In the genomic region with DNA sequence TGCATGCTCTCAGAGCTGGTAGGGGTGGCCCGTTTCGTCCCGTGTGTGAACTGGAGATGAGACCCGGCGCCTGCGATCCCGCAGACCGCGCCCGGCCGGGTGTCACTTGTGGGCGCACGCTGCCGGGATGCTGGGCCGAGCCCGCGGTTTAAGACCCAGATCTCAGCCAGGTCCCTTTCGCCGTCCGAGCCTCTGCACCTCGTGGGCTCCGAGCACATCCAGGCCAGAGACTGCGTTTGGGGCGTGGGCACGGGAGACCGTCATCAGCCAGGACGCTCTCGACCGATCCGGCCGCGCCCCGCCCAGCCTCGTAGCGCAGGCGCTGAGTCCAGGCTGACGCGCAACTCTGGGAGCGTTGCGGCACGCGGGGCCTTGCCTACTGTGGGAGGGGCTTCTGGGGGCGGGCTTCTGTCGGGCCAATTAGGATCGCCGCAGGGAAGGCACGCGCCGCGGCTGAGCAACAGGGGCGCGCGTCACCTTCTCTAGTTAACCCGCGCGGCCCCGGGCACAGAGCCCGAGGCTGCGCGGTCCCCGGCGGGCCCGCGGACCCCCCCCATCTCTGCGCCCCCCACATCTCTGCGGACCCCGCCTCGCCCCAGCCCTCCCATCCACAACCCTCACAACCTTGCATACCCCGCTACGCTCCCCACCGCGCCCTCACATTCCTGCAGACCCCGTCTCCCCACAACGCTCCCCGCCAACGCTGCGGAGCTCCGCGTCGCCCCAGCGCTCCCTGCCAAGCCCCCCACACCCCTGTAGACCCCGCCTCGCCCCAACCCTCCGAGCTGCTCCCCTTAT, we compare ENCODE assay signal across 1 cellular context.
TF ChIP-seq lines count a peak whose summit lies in the region.

No MANE protein-coding gene starts in this region.

TF ChIP-seq in SK-N-SH, 30 proteins besides CTCF, POLR2A, EP300 and RAD21 (continued from another document):
- TF ChIP-seq, protein P1, sequence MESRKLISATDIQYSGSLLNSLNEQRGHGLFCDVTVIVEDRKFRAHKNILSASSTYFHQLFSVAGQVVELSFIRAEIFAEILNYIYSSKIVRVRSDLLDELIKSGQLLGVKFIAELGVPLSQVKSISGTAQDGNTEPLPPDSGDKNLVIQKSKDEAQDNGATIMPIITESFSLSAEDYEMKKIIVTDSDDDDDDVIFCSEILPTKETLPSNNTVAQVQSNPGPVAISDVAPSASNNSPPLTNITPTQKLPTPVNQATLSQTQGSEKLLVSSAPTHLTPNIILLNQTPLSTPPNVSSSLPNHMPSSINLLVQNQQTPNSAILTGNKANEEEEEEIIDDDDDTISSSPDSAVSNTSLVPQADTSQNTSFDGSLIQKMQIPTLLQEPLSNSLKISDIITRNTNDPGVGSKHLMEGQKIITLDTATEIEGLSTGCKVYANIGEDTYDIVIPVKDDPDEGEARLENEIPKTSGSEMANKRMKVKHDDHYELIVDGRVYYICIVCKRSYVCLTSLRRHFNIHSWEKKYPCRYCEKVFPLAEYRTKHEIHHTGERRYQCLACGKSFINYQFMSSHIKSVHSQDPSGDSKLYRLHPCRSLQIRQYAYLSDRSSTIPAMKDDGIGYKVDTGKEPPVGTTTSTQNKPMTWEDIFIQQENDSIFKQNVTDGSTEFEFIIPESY (IDR thresholded peaks at IDR 0.05; ENCODE audit: borderline replicate concordance, low read depth): no peak
- TF ChIP-seq JUND (IDR thresholded peaks at IDR 0.05): 0 out of 2 replicates have a peak, but pooled peaks have one; percentile 12
- TF ChIP-seq TCF12 (IDR thresholded peaks at IDR 0.05): peak; percentile 11; the same call in 1 of the 2 replicates
- TF ChIP-seq, protein P2, sequence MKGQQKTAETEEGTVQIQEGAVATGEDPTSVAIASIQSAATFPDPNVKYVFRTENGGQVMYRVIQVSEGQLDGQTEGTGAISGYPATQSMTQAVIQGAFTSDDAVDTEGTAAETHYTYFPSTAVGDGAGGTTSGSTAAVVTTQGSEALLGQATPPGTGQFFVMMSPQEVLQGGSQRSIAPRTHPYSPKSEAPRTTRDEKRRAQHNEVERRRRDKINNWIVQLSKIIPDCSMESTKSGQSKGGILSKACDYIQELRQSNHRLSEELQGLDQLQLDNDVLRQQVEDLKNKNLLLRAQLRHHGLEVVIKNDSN (IDR thresholded peaks at IDR 0.05; ENCODE audit: borderline replicate concordance, low read depth): peak; percentile 43; the same call in 1 of the 2 replicates
- TF ChIP-seq NFIC (IDR thresholded peaks at IDR 0.05; ENCODE audit: borderline replicate concordance): no peak
- TF ChIP-seq POLR2AphosphoS5 (IDR thresholded peaks at IDR 0.05; ENCODE audit: low read depth, low read length): peak; percentile 83
- TF ChIP-seq CHD2 (IDR thresholded peaks at IDR 0.05; ENCODE audit: low read length, partially characterized antibody): peak; percentile 56
- TF ChIP-seq, protein P3, sequence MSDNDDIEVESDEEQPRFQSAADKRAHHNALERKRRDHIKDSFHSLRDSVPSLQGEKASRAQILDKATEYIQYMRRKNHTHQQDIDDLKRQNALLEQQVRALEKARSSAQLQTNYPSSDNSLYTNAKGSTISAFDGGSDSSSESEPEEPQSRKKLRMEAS (IDR thresholded peaks at IDR 0.05; ENCODE audit: low read depth): peak; percentile 83
- TF ChIP-seq RFX5 (IDR thresholded peaks at IDR 0.05; ENCODE audit: low read length): peak; percentile 36; the same call in 1 of the 2 replicates
- peak; percentile 45; the same call in 1 of the 2 replicates for TF ChIP-seq SIN3A (IDR thresholded peaks at IDR 0.05; ENCODE audit: borderline replicate concordance, low read depth, low read length)
- no peak for TF ChIP-seq FOXM1 (IDR thresholded peaks at IDR 0.05; ENCODE audit: low read depth)
- peak; percentile 93 for TF ChIP-seq MXI1 (IDR thresholded peaks at IDR 0.05; ENCODE audit: low read depth, low read length)
- peak; percentile 61; the same call in 1 of the 2 replicates for TF ChIP-seq TAF1 (IDR thresholded peaks at IDR 0.05; ENCODE audit: borderline replicate concordance, low read depth, low read length)
- TF ChIP-seq, protein P4, sequence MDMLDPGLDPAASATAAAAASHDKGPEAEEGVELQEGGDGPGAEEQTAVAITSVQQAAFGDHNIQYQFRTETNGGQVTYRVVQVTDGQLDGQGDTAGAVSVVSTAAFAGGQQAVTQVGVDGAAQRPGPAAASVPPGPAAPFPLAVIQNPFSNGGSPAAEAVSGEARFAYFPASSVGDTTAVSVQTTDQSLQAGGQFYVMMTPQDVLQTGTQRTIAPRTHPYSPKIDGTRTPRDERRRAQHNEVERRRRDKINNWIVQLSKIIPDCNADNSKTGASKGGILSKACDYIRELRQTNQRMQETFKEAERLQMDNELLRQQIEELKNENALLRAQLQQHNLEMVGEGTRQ (IDR thresholded peaks at IDR 0.05; ENCODE audit: borderline replicate concordance, low read depth, low read length): peak; percentile 33; the same call in 1 of the 2 replicates
- 0 out of 2 replicates have a peak, but pooled peaks have one; percentile 9 for TF ChIP-seq ELF1 (IDR thresholded peaks at IDR 0.05)
- TF ChIP-seq NRF1 (IDR thresholded peaks at IDR 0.05; ENCODE audit: low read depth, low read length): peak; percentile 87
